Comparison of ENCODE assay signal across 1 cellular context in the genomic region with DNA sequence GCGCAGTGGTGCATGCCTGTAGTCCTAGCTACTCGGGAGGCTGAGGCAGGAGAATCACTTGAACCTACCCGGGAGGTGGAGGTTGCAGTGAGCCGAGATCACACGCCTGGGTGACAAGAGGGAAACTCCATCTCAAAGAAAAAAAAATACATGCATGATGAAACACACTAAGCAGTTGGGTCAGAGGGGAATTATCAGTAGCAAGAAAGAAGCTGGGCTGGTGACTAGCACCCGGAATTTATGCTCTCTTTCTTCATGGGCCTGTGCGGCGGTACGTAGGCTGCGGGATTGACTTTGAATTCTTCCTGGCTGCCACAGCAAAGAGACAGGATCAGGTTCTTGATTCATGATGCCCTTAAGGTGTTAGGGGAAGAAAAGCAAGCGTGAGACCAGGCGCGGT. TPM values are rescaled to one million over a fixed set of nuclear protein-coding genes. Genes with fewer than 3 reads are reported as not detected.
"Had no signal": no experiment of that assay in that cellular context is flagged by ENCODE, and none has a peak within 500 bp of the region (broad histone marks: within the 10 kb centered on the region; RNA-seq: fewer than 3 reads in every experiment).

No MANE protein-coding gene starts in this region.

RNA-seq across cellular contexts. Expression of gene UPK3B, which starts 30.7 kb away (rescaled TPM):
- total RNA-seq: SK-MEL-5 had no signal
